In genomic region chrX:54808109-54808604, GRCh38 we compare ENCODE assay signal across 8 cellular contexts. TPM values are rescaled to one million over a fixed set of nuclear protein-coding genes. Genes with fewer than 3 reads are reported as not detected.
DNase-seq lines count a peak whose midpoint lies in the region; ATAC-seq and TF ChIP-seq lines count a peak whose summit lies in the region.

No MANE protein-coding gene starts in this region.

- H3K27ac Mint-ChIP-seq in activated naive CD4-positive, alpha-beta T cell treated with anti-CD3 and anti-CD28 coated beads, Interleukin-2, amount 10 ng/mL, durations not matched to agents 7 days and 5 days: peak overlapping the region; percentile 89

- no peaks in the 10 kb centered on the region for H3K27me3 ChIP-seq in uterus

- no peak for TF ChIP-seq POLR2A in uterus (IDR thresholded peaks at IDR 0.05)

- no peak for TF ChIP-seq CTCF in uterus (IDR thresholded peaks at IDR 0.05)

- ATAC-seq in GM18517 (IDR thresholded peaks at IDR 0.05; ENCODE audit: unreplicated experiment) (peak; percentile 3), HG03095 (IDR thresholded peaks at IDR 0.05; ENCODE audit: unreplicated experiment) (peak; percentile 34)

- H3K27me3 Mint-ChIP-seq in activated naive CD4-positive, alpha-beta T cell treated with anti-CD3 and anti-CD28 coated beads, Interleukin-2, amount 10 ng/mL, durations not matched to agents 7 days and 5 days: peaks cover 32% of the 10 kb centered on the region

- peaks cover 21% of the 10 kb centered on the region for H3K36me3 Mint-ChIP-seq in activated naive CD4-positive, alpha-beta T cell treated with anti-CD3 and anti-CD28 coated beads, Interleukin-2, amount 10 ng/mL, durations not matched to agents 7 days and 5 days

- peak; percentile 22 for DNase-seq in ACHN
- peak; percentile 89 for DNase-seq in NCI-H82 (lab: John Stamatoyannopoulos, UW)
- no peak for DNase-seq in activated naive CD4-positive, alpha-beta T cell treated with anti-CD3 and anti-CD28 coated beads, Interleukin-2, amount 10 ng/mL, durations not matched to agents 7 days and 5 days
- peak; percentile 49 for DNase-seq in glomerular visceral epithelial cell (ENCODE audit: extremely low spot score)
- peak; percentile 55 for DNase-seq in occipital lobe (lab: John Stamatoyannopoulos, UW)
- DNase-seq in uterus: peak; percentile 80

- H3K36me3 ChIP-seq in uterus: no peaks in the 10 kb centered on the region

- peak overlapping the region; percentile 90 for H3K4me3 Mint-ChIP-seq in activated naive CD4-positive, alpha-beta T cell treated with anti-CD3 and anti-CD28 coated beads, Interleukin-2, amount 10 ng/mL, durations not matched to agents 7 days and 5 days

- H3K4me1 ChIP-seq in uterus: no peaks in the 10 kb centered on the region

- H3K9me3 Mint-ChIP-seq in activated naive CD4-positive, alpha-beta T cell treated with anti-CD3 and anti-CD28 coated beads, Interleukin-2, amount 10 ng/mL, durations not matched to agents 7 days and 5 days: no peaks in the 10 kb centered on the region

- peak overlapping the region; percentile 90 to 96 for H3K27ac ChIP-seq in uterus

- H3K4me3 ChIP-seq in uterus: peak overlapping the region; percentile 67 to 74

- no peaks in the 10 kb centered on the region for H3K9me3 ChIP-seq in uterus

- CTCF ChIA-PET in activated naive CD4-positive, alpha-beta T cell treated with anti-CD3 and anti-CD28 coated beads, Interleukin-2, amount 10 ng/mL, durations not matched to agents 7 days and 5 days (lab: Charles Lee): interaction anchor here (1.6 kb wide), 1 partner anchor 168 kb away, joined by 8 read pairs; no protein-coding TSS in a partner anchor

- in situ Hi-C loops in ACHN (cut with HindIII; ENCODE audit: low pct_ligation_motif_present, low pct_unique_long_range_greater_than_20kb, low sequenced_read_pairs): no loop called here

- H3K4me1 Mint-ChIP-seq in activated naive CD4-positive, alpha-beta T cell treated with anti-CD3 and anti-CD28 coated beads, Interleukin-2, amount 10 ng/mL, durations not matched to agents 7 days and 5 days: peaks cover 34% of the 10 kb centered on the region

- intact Hi-C loops in uterus (cut with DNase I; ENCODE audit: low total_unique reads): no loop called here

RNA-seq across cellular contexts. Expression of gene MAGED2, which starts 0.6 kb away (rescaled TPM):
- total RNA-seq in occipital lobe: 213 TPM
- total RNA-seq in uterus: 100 to 1,000 TPM; 108 to 681 (median 164) TPM

RNA-seq across cellular contexts. Expression of gene ITIH6, which starts 10.1 kb away (rescaled TPM):
- total RNA-seq in occipital lobe (not detected), uterus (not detected)
